In genomic region chr7:69365588-69366241, GRCh38 we compare ENCODE assay signal across 12 cellular contexts.
DNase-seq lines count a peak whose midpoint lies in the region; ATAC-seq and TF ChIP-seq lines count a peak whose summit lies in the region.
"Had no signal": no experiment of that assay in that cellular context is flagged by ENCODE, and none has a peak within 500 bp of the region (broad histone marks: within the 10 kb centered on the region; RNA-seq: fewer than 3 reads in every experiment).

No MANE protein-coding gene starts in this region.

- H3K4me3 ChIP-seq in adipocyte (ENCODE audit: low read length) (peak overlapping the region; percentile 65), mucosa of descending colon (no peak overlapping the region)
- H3K4me3 ChIP-seq: stomach had no signal

- H3K27ac Mint-ChIP-seq in osteocyte (ENCODE audit: unreplicated experiment), result peak overlapping the region; percentile 94
- no peak overlapping the region for H3K27ac Mint-ChIP-seq in activated CD8-positive, alpha-beta T cell treated with anti-CD3 and anti-CD28 coated beads for 36 hours
- H3K27ac Mint-ChIP-seq: activated T-cell treated with anti-CD3 and anti-CD28 coated beads, Interleukin-2, amount 50 U/mL, for 72 hours; CD4-positive, CD25-positive, alpha-beta regulatory T cell had no signal

- H3K4me3 Mint-ChIP-seq in osteocyte (ENCODE audit: unreplicated experiment), result peak overlapping the region; percentile 51
- no peak overlapping the region for H3K4me3 Mint-ChIP-seq in activated CD8-positive, alpha-beta T cell treated with anti-CD3 and anti-CD28 coated beads for 36 hours
- H3K4me3 Mint-ChIP-seq: activated T-cell treated with anti-CD3 and anti-CD28 coated beads, Interleukin-2, amount 50 U/mL, for 72 hours; CD4-positive, CD25-positive, alpha-beta regulatory T cell had no signal

- H3K4me1 Mint-ChIP-seq in osteocyte (ENCODE audit: unreplicated experiment), result peaks cover 28% of the 10 kb centered on the region
- H3K4me1 Mint-ChIP-seq in activated CD8-positive, alpha-beta T cell treated with anti-CD3 and anti-CD28 coated beads for 36 hours (ENCODE audit: low read depth), result no peaks in the 10 kb centered on the region
- H3K4me1 Mint-ChIP-seq: CD4-positive, CD25-positive, alpha-beta regulatory T cell had no signal

- ATAC-seq in activated CD8-positive, alpha-beta T cell treated with anti-CD3 and anti-CD28 coated beads for 36 hours, result no peak
- ATAC-seq in mucosa of descending colon, result no peak
- ATAC-seq: activated T-cell treated with anti-CD3 and anti-CD28 coated beads, Interleukin-2, amount 50 U/mL, for 72 hours had no signal

- peaks cover 3% of the 10 kb centered on the region for H3K4me1 ChIP-seq in adipocyte (ENCODE audit: control insufficient read depth, insufficient read depth, low read length)
- no peaks in the 10 kb centered on the region for H3K4me1 ChIP-seq in mucosa of descending colon (ENCODE audit: low read depth)

- H3K27me3 ChIP-seq in adipocyte (replicated peaks; ENCODE audit: control insufficient read depth, insufficient read depth, low read length), result no peaks in the 10 kb centered on the region
- H3K27me3 ChIP-seq: stomach had no signal

- POLR2A ChIA-PET in activated CD8-positive, alpha-beta T cell treated with anti-CD3 and anti-CD28 coated beads for 36 hours (lab: Charles Lee), result no interaction called here

- peak; percentile 9 for DNase-seq in EH (ENCODE audit: low read depth)
- DNase-seq in NCI-H146 (lab: John Stamatoyannopoulos, UW), result peak; percentile 70
- peak; percentile 87 for DNase-seq in adipocyte (ENCODE audit: low read depth)
- DNase-seq in osteocyte (ENCODE audit: extremely low spot score, unreplicated experiment), result no peak
- no peak for DNase-seq in activated CD8-positive, alpha-beta T cell treated with anti-CD3 and anti-CD28 coated beads for 36 hours
- DNase-seq in stimulated activated CD4-positive, alpha-beta T cell treated with anti-CD3 and anti-CD28 coated beads, Interleukin-12 subunit alpha, Interleukin-12 subunit beta, amount 100 ng/mL, for 4 hours, result no peak
- DNase-seq in mucosa of descending colon, result no peak
- DNase-seq in NCI-H2107 (lab: John Stamatoyannopoulos, UW), result no peak
- DNase-seq: activated CD4-positive, CD25-positive, alpha-beta regulatory T cell treated with anti-CD3 and anti-CD28 coated beads, Interleukin-2, amount 50 U/mL, for 72 hours; activated T-cell treated with anti-CD3 and anti-CD28 coated beads, Interleukin-2, amount 50 U/mL, for 72 hours; CD4-positive, CD25-positive, alpha-beta regulatory T cell; stomach had no signal

- no peaks in the 10 kb centered on the region for H3K27me3 Mint-ChIP-seq in osteocyte (ENCODE audit: unreplicated experiment)
- no peaks in the 10 kb centered on the region for H3K27me3 Mint-ChIP-seq in activated CD8-positive, alpha-beta T cell treated with anti-CD3 and anti-CD28 coated beads for 36 hours
- H3K27me3 Mint-ChIP-seq: CD4-positive, CD25-positive, alpha-beta regulatory T cell had no signal

- no peaks in the 10 kb centered on the region for H3K9me3 ChIP-seq in adipocyte (ENCODE audit: control insufficient read depth, low read length)
- peaks cover 25% of the 10 kb centered on the region for H3K9me3 ChIP-seq in mucosa of descending colon

- peak overlapping the region; percentile 55 for H3K9ac ChIP-seq in adipocyte (ENCODE audit: low read length)

- TF ChIP-seq CTCF in osteocyte (IDR thresholded peaks at IDR 0.05) (no peak), mucosa of descending colon (IDR thresholded peaks at IDR 0.05) (no peak)
- no peak for TF ChIP-seq CTCF in activated CD8-positive, alpha-beta T cell treated with anti-CD3 and anti-CD28 coated beads for 36 hours (IDR thresholded peaks at IDR 0.05)

- no peaks in the 10 kb centered on the region for H3K9me3 Mint-ChIP-seq in osteocyte (ENCODE audit: unreplicated experiment)
- no peaks in the 10 kb centered on the region for H3K9me3 Mint-ChIP-seq in activated CD8-positive, alpha-beta T cell treated with anti-CD3 and anti-CD28 coated beads for 36 hours
- H3K9me3 Mint-ChIP-seq: activated T-cell treated with anti-CD3 and anti-CD28 coated beads, Interleukin-2, amount 50 U/mL, for 72 hours had no signal

- no peaks in the 10 kb centered on the region for H3K36me3 Mint-ChIP-seq in osteocyte (ENCODE audit: unreplicated experiment)
- no peaks in the 10 kb centered on the region for H3K36me3 Mint-ChIP-seq in activated CD8-positive, alpha-beta T cell treated with anti-CD3 and anti-CD28 coated beads for 36 hours (ENCODE audit: low read depth)
- H3K36me3 Mint-ChIP-seq: CD4-positive, CD25-positive, alpha-beta regulatory T cell had no signal

- intact Hi-C loops in activated CD8-positive, alpha-beta T cell treated with anti-CD3 and anti-CD28 coated beads for 36 hours (cut with micrococcal nuclease), result no loop called here
- intact Hi-C loops in mucosa of descending colon (cut with DNase I, micrococcal nuclease), result no loop called here

- H3K36me3 ChIP-seq in adipocyte (ENCODE audit: control insufficient read depth, insufficient read depth, low read length, severe bottlenecking) (no peaks in the 10 kb centered on the region), mucosa of descending colon (ENCODE audit: low read depth) (no peaks in the 10 kb centered on the region)
- H3K36me3 ChIP-seq: stomach had no signal

- CTCF ChIA-PET in activated CD8-positive, alpha-beta T cell treated with anti-CD3 and anti-CD28 coated beads for 36 hours (lab: Charles Lee), result no interaction called here

Comparison
In these comparisons a context has a peak if more than half of its experiments do, and no peak if none do; other contexts are left out.
1. DNase-seq: peak in EH (single experiment), NCI-H146 (single experiment) and adipocyte (single experiment); none in osteocyte (single experiment), activated CD8-positive, alpha-beta T cell treated with anti-CD3 and anti-CD28 coated beads for 36 hours (single experiment), stimulated activated CD4-positive, alpha-beta T cell treated with anti-CD3 and anti-CD28 coated beads, Interleukin-12 subunit alpha, Interleukin-12 subunit beta, amount 100 ng/mL, for 4 hours (single experiment), mucosa of descending colon (0 of 3) and NCI-H2107 (single experiment).